1 cellular context compared by ENCODE assay signal in genomic region chr1:114753143-114753542, GRCh38.
TF ChIP-seq lines count a peak whose summit lies in the region.

No MANE protein-coding gene starts in this region.

TF ChIP-seq in GM12878, 131 proteins besides CTCF, POLR2A, EP300 and RAD21:
- TF ChIP-seq ATF2 (IDR thresholded peaks at IDR 0.05; ENCODE audit: low read length) (no peak), MTA2 (IDR thresholded peaks at IDR 0.05; ENCODE audit: low read depth) (0 out of 2 replicates have a peak, but pooled peaks have one; percentile 11), SPI1 (IDR thresholded peaks at IDR 0.05; ENCODE audit: borderline replicate concordance, insufficient read depth, low read depth, low read length) (no peak), BCLAF1 (IDR thresholded peaks at IDR 0.05) (no peak), MYC (IDR thresholded peaks at IDR 0.05; ENCODE audit: insufficient read depth, insufficient read length, insufficient replicate concordance, low read length, severe bottlenecking) (no peak)
